Comparison of ENCODE assay signal across 3 cellular contexts in the genomic region with DNA sequence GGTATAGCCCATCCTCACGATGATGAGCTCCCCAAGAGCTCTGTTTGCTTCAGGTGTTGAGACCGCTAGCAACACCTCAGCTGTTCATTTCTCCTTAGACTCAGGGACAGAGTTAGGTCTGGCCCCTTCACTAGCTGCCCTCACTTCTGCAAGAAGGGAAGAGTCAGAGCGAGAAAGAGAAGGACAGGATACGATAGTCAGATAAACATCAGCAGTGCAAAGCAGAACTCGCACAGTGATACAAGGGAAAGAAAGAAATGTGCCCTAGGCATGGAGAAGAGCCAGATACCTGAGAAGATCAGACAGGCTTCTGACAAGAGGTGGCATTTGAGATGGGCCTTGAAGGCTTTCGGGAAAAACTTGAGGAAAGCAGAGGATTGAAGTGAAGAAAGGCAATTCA.
TF ChIP-seq lines count a peak whose summit lies in the region.

No MANE protein-coding gene starts in this region.

TF ChIP-seq in SK-N-SH, 30 proteins besides CTCF, POLR2A, EP300 and RAD21 (continued from another document):
- TF ChIP-seq, protein P1, sequence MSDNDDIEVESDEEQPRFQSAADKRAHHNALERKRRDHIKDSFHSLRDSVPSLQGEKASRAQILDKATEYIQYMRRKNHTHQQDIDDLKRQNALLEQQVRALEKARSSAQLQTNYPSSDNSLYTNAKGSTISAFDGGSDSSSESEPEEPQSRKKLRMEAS (IDR thresholded peaks at IDR 0.05; ENCODE audit: low read depth): no peak
- TF ChIP-seq, protein P2, sequence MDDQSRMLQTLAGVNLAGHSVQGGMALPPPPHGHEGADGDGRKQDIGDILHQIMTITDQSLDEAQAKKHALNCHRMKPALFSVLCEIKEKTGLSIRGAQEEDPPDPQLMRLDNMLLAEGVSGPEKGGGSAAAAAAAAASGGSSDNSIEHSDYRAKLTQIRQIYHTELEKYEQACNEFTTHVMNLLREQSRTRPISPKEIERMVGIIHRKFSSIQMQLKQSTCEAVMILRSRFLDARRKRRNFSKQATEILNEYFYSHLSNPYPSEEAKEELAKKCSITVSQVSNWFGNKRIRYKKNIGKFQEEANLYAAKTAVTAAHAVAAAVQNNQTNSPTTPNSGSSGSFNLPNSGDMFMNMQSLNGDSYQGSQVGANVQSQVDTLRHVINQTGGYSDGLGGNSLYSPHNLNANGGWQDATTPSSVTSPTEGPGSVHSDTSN (IDR thresholded peaks at IDR 0.05): no peak
- no peak for TF ChIP-seq SMC3 (IDR thresholded peaks at IDR 0.05; ENCODE audit: low read depth, low read length)
- TF ChIP-seq, protein P3, sequence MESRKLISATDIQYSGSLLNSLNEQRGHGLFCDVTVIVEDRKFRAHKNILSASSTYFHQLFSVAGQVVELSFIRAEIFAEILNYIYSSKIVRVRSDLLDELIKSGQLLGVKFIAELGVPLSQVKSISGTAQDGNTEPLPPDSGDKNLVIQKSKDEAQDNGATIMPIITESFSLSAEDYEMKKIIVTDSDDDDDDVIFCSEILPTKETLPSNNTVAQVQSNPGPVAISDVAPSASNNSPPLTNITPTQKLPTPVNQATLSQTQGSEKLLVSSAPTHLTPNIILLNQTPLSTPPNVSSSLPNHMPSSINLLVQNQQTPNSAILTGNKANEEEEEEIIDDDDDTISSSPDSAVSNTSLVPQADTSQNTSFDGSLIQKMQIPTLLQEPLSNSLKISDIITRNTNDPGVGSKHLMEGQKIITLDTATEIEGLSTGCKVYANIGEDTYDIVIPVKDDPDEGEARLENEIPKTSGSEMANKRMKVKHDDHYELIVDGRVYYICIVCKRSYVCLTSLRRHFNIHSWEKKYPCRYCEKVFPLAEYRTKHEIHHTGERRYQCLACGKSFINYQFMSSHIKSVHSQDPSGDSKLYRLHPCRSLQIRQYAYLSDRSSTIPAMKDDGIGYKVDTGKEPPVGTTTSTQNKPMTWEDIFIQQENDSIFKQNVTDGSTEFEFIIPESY (IDR thresholded peaks at IDR 0.05; ENCODE audit: borderline replicate concordance, low read depth): no peak
- TF ChIP-seq EZH2phosphoT487 (IDR thresholded peaks at IDR 0.05; ENCODE audit: borderline replicate concordance, low read depth): no peak
- no peak for TF ChIP-seq MXI1 (IDR thresholded peaks at IDR 0.05; ENCODE audit: low read depth, low read length)
- no peak for TF ChIP-seq MEF2A (IDR thresholded peaks at IDR 0.05; ENCODE audit: borderline replicate concordance, low read depth)
- no peak for TF ChIP-seq JUND (IDR thresholded peaks at IDR 0.05)
- TF ChIP-seq FOXJ3 (CRISPR knock-in tag; IDR thresholded peaks at IDR 0.05): no peak
- no peak for TF ChIP-seq RCOR1 (IDR thresholded peaks at IDR 0.05; ENCODE audit: low read length)

TF ChIP-seq in SK-N-SH treated with all-trans-retinoic acid at 6 μM for 48 hours, 23 proteins besides CTCF, POLR2A, EP300 and RAD21:
- TF ChIP-seq, protein P4, sequence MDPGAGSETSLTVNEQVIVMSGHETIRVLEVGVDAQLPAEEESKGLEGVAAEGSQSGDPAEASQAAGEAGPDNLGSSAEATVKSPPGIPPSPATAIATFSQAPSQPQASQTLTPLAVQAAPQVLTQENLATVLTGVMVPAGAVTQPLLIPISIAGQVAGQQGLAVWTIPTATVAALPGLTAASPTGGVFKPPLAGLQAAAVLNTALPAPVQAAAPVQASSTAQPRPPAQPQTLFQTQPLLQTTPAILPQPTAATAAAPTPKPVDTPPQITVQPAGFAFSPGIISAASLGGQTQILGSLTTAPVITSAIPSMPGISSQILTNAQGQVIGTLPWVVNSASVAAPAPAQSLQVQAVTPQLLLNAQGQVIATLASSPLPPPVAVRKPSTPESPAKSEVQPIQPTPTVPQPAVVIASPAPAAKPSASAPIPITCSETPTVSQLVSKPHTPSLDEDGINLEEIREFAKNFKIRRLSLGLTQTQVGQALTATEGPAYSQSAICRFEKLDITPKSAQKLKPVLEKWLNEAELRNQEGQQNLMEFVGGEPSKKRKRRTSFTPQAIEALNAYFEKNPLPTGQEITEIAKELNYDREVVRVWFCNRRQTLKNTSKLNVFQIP (CRISPR knock-in tag; IDR thresholded peaks at IDR 0.05; ENCODE audit: borderline replicate concordance, low read depth): no peak
- TF ChIP-seq GLIS3 (CRISPR knock-in tag; IDR thresholded peaks at IDR 0.05) (no peak), ISL1 (CRISPR knock-in tag; IDR thresholded peaks at IDR 0.05) (no peak), ZFP30 (CRISPR knock-in tag; IDR thresholded peaks at IDR 0.05) (no peak), RARB (CRISPR knock-in tag; IDR thresholded peaks at IDR 0.05) (no peak), TCF4 (CRISPR knock-in tag; IDR thresholded peaks at IDR 0.05; ENCODE audit: borderline replicate concordance) (no peak), ZC3H10 (CRISPR knock-in tag; IDR thresholded peaks at IDR 0.05) (no peak), ESRRG (CRISPR knock-in tag; IDR thresholded peaks at IDR 0.05) (no peak)
- TF ChIP-seq, protein P5, sequence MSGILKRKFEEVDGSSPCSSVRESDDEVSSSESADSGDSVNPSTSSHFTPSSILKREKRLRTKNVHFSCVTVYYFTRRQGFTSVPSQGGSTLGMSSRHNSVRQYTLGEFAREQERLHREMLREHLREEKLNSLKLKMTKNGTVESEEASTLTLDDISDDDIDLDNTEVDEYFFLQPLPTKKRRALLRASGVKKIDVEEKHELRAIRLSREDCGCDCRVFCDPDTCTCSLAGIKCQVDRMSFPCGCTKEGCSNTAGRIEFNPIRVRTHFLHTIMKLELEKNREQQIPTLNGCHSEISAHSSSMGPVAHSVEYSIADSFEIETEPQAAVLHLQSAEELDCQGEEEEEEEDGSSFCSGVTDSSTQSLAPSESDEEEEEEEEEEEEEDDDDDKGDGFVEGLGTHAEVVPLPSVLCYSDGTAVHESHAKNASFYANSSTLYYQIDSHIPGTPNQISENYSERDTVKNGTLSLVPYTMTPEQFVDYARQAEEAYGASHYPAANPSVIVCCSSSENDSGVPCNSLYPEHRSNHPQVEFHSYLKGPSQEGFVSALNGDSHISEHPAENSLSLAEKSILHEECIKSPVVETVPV (CRISPR knock-in tag; IDR thresholded peaks at IDR 0.05): no peak
- TF ChIP-seq, protein P6, sequence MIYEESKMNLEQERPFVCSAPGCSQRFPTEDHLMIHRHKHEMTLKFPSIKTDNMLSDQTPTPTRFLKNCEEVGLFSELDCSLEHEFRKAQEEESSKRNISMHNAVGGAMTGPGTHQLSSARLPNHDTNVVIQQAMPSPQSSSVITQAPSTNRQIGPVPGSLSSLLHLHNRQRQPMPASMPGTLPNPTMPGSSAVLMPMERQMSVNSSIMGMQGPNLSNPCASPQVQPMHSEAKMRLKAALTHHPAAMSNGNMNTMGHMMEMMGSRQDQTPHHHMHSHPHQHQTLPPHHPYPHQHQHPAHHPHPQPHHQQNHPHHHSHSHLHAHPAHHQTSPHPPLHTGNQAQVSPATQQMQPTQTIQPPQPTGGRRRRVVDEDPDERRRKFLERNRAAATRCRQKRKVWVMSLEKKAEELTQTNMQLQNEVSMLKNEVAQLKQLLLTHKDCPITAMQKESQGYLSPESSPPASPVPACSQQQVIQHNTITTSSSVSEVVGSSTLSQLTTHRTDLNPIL (CRISPR knock-in tag; IDR thresholded peaks at IDR 0.05; ENCODE audit: low read depth): no peak

TF ChIP-seq in WTC11, 78 proteins besides CTCF, POLR2A, EP300 and RAD21 (continued from another document):
- TF ChIP-seq, protein P7, sequence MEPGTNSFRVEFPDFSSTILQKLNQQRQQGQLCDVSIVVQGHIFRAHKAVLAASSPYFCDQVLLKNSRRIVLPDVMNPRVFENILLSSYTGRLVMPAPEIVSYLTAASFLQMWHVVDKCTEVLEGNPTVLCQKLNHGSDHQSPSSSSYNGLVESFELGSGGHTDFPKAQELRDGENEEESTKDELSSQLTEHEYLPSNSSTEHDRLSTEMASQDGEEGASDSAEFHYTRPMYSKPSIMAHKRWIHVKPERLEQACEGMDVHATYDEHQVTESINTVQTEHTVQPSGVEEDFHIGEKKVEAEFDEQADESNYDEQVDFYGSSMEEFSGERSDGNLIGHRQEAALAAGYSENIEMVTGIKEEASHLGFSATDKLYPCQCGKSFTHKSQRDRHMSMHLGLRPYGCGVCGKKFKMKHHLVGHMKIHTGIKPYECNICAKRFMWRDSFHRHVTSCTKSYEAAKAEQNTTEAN (CRISPR knock-in tag; IDR thresholded peaks at IDR 0.05): no peak
- TF ChIP-seq SOX15 (CRISPR knock-in tag; IDR thresholded peaks at IDR 0.05) (no peak), ATF1 (CRISPR knock-in tag; IDR thresholded peaks at IDR 0.05) (no peak), ZNF423 (CRISPR knock-in tag; IDR thresholded peaks at IDR 0.05) (no peak), ZNF121 (CRISPR knock-in tag; IDR thresholded peaks at IDR 0.05) (no peak), CBFB (CRISPR knock-in tag; IDR thresholded peaks at IDR 0.05; ENCODE audit: low read depth) (no peak)
- TF ChIP-seq, protein P8, sequence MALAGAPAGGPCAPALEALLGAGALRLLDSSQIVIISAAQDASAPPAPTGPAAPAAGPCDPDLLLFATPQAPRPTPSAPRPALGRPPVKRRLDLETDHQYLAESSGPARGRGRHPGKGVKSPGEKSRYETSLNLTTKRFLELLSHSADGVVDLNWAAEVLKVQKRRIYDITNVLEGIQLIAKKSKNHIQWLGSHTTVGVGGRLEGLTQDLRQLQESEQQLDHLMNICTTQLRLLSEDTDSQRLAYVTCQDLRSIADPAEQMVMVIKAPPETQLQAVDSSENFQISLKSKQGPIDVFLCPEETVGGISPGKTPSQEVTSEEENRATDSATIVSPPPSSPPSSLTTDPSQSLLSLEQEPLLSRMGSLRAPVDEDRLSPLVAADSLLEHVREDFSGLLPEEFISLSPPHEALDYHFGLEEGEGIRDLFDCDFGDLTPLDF (CRISPR knock-in tag; IDR thresholded peaks at IDR 0.05): no peak
- TF ChIP-seq, protein P9, sequence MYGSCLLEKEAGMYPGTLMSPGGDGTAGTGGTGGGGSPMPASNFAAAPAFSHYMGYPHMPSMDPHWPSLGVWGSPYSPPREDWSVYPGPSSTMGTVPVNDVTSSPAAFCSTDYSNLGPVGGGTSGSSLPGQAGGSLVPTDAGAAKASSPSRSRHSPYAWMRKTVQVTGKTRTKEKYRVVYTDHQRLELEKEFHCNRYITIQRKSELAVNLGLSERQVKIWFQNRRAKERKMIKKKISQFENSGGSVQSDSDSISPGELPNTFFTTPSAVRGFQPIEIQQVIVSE (CRISPR knock-in tag; IDR thresholded peaks at IDR 0.05; ENCODE audit: borderline replicate concordance): no peak
- TF ChIP-seq, protein P10, sequence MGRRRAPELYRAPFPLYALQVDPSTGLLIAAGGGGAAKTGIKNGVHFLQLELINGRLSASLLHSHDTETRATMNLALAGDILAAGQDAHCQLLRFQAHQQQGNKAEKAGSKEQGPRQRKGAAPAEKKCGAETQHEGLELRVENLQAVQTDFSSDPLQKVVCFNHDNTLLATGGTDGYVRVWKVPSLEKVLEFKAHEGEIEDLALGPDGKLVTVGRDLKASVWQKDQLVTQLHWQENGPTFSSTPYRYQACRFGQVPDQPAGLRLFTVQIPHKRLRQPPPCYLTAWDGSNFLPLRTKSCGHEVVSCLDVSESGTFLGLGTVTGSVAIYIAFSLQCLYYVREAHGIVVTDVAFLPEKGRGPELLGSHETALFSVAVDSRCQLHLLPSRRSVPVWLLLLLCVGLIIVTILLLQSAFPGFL (CRISPR knock-in tag; IDR thresholded peaks at IDR 0.05; ENCODE audit: borderline replicate concordance): no peak
- TF ChIP-seq, protein P11, sequence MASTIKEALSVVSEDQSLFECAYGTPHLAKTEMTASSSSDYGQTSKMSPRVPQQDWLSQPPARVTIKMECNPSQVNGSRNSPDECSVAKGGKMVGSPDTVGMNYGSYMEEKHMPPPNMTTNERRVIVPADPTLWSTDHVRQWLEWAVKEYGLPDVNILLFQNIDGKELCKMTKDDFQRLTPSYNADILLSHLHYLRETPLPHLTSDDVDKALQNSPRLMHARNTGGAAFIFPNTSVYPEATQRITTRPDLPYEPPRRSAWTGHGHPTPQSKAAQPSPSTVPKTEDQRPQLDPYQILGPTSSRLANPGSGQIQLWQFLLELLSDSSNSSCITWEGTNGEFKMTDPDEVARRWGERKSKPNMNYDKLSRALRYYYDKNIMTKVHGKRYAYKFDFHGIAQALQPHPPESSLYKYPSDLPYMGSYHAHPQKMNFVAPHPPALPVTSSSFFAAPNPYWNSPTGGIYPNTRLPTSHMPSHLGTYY (CRISPR knock-in tag; IDR thresholded peaks at IDR 0.05): no peak
